Comparison of ENCODE assay signal across 8 cellular contexts in genomic region chr4:57110635-57111546, GRCh38. TPM values are rescaled to one million over a fixed set of nuclear protein-coding genes. Genes with fewer than 3 reads are reported as not detected.
DNase-seq lines count a peak whose midpoint lies in the region; ATAC-seq, FAIRE-seq and TF ChIP-seq lines count a peak whose summit lies in the region.

No MANE protein-coding gene starts in this region.

- peak overlapping the region; percentile 49 to 58 (median 53) for H3K4me3 ChIP-seq in HepG2 (replicated peaks in 1 of 3; ENCODE audit: insufficient read depth in 1 of 3, low read depth in 2 of 3, low read length in 3 of 3)

- H3K9me3 Mint-ChIP-seq in effector memory CD8-positive, alpha-beta T cell: no peaks in the 10 kb centered on the region
- H3K9me3 Mint-ChIP-seq in stimulated activated naive CD8-positive, alpha-beta T cell treated with anti-CD3 and anti-CD28 coated beads, Interleukin-15, amount 100 ng/mL, for 72 hours: no peaks in the 10 kb centered on the region

- no peak for FAIRE-seq in HepG2 (lab: Jason Lieb, UNC)

- H3K27me3 ChIP-seq in HepG2 (ENCODE audit: control insufficient read depth in 1 of 2, insufficient read depth in 2 of 2, low read length in 2 of 2): peaks cover 0 to 25% of the 10 kb centered on the region in 2 experiments; a peak in 1 of 5 replicates

- H3K4me1 Mint-ChIP-seq in effector memory CD8-positive, alpha-beta T cell (ENCODE audit: low read depth in 2 of 2): peaks cover 9 to 14% of the 10 kb centered on the region in 2 donors
- peaks cover 17% of the 10 kb centered on the region for H3K4me1 Mint-ChIP-seq in stimulated activated naive CD8-positive, alpha-beta T cell treated with anti-CD3 and anti-CD28 coated beads, Interleukin-15, amount 100 ng/mL, for 72 hours

- no peak for TF ChIP-seq POLR2A in HepG2 (IDR thresholded peaks at IDR 0.05; ENCODE audit: insufficient read depth in 1 of 2, low read depth in 2 of 2, low read length in 2 of 2)

- H3K9ac ChIP-seq in HepG2 (ENCODE audit: insufficient read depth, low read depth, low read length): no peak overlapping the region

- H3K4me3 Mint-ChIP-seq in effector memory CD8-positive, alpha-beta T cell: peak overlapping the region; percentile 87 to 93
- H3K4me3 Mint-ChIP-seq in stimulated activated naive CD8-positive, alpha-beta T cell treated with anti-CD3 and anti-CD28 coated beads, Interleukin-15, amount 100 ng/mL, for 72 hours: peak overlapping the region; percentile 83 to 85

- no peak overlapping the region for H3K27ac ChIP-seq in HepG2 (ENCODE audit: extremely low read length, insufficient read depth, low read length)

- no peaks in the 10 kb centered on the region for H3K9me3 ChIP-seq in HepG2 (ENCODE audit: low read length)

- TF ChIP-seq EP300 in HepG2 (IDR thresholded peaks at IDR 0.05; ENCODE audit: low read depth in 2 of 2, low read length in 2 of 2): no peak
- TF ChIP-seq EP300 in HepG2 (CRISPR knock-in tag; IDR thresholded peaks at IDR 0.05; ENCODE audit: borderline replicate concordance): no peak

- no peak overlapping the region for H2AFZ ChIP-seq in HepG2 (ENCODE audit: low read length)

- DNase-seq in activated CD8-positive, alpha-beta memory T cell treated with anti-CD3 and anti-CD28 coated beads for 24 hours: peak; percentile 59
- DNase-seq in activated CD8-positive, alpha-beta memory T cell treated with anti-CD3 and anti-CD28 coated beads, Interleukin-2, amount 50 U/mL, for 4 hours: no peak
- DNase-seq in SKM-1 treated with dmso at 0.1 percent for 144 hours (lab: John Stamatoyannopoulos, UW; ENCODE audit: unreplicated experiment): peak; percentile 94
- DNase-seq in effector memory CD8-positive, alpha-beta T cell: no peak
- DNase-seq in HepG2 (ENCODE audit: low spot score): no peak
- DNase-seq in stimulated activated naive CD8-positive, alpha-beta T cell treated with anti-CD3 and anti-CD28 coated beads, Interleukin-15, amount 100 ng/mL, for 72 hours: peak in 1 of 2 donors; percentile 6
- DNase-seq in activated effector memory CD4-positive, alpha-beta T cell treated with anti-CD3 and anti-CD28 coated beads, Interleukin-2, amount 50 U/mL, for 16 hours: no peak

- H4K20me1 ChIP-seq in HepG2 (ENCODE audit: insufficient read depth, low read length): no peaks in the 10 kb centered on the region

- POLR2A ChIA-PET in HepG2 (lab: Yijun Ruan, JAX): interaction anchor here (1.0 to 1.5 kb wide), 4 partner anchors 9 to 32 kb away, joined by 3 to 8 read pairs (median 4); no protein-coding TSS in a partner anchor

- WGBS in HepG2 (ENCODE audit: low lambda C conversion rate): 37% methylated on average over 22 of the region's 25 CpGs

- no peak for TF ChIP-seq RAD21 in HepG2 (CRISPR knock-in tag; IDR thresholded peaks at IDR 0.05)

- H3K36me3 Mint-ChIP-seq in effector memory CD8-positive, alpha-beta T cell (ENCODE audit: insufficient read depth): peaks cover 4% of the 10 kb centered on the region

- intact Hi-C loops in HepG2 (cut with micrococcal nuclease; ENCODE audit: unreplicated experiment): no loop called here

- no peaks in the 10 kb centered on the region for H3K79me2 ChIP-seq in HepG2 (ENCODE audit: insufficient read depth, low read length)

- CTCF ChIA-PET in HepG2 (lab: Yijun Ruan, JAX; ENCODE audit: low intra/inter-chr PET ratio, low total read pairs): no interaction called here

- H3K4me1 ChIP-seq in HepG2 (ENCODE audit: insufficient read depth, low read length): no peaks in the 10 kb centered on the region

- peak overlapping the region; percentile 59 for H3K4me2 ChIP-seq in HepG2 (ENCODE audit: low read depth, low read length)

- peaks cover 73 to 96% of the 10 kb centered on the region in 2 donors for H3K27me3 Mint-ChIP-seq in effector memory CD8-positive, alpha-beta T cell
- peaks cover 84% of the 10 kb centered on the region for H3K27me3 Mint-ChIP-seq in stimulated activated naive CD8-positive, alpha-beta T cell treated with anti-CD3 and anti-CD28 coated beads, Interleukin-15, amount 100 ng/mL, for 72 hours

- no peaks in the 10 kb centered on the region for H3K36me3 ChIP-seq in HepG2 (replicated peaks in 1 of 2; ENCODE audit: control insufficient read depth in 1 of 2, insufficient read depth in 2 of 2, low read length in 2 of 2)

- no peak for TF ChIP-seq CTCF in HepG2 (CRISPR knock-in tag; IDR thresholded peaks at IDR 0.05)

- peak overlapping the region in 1 of 2 donors; percentile 42 for H3K27ac Mint-ChIP-seq in effector memory CD8-positive, alpha-beta T cell
- peak overlapping the region in 1 of 2 donors; percentile 86 for H3K27ac Mint-ChIP-seq in stimulated activated naive CD8-positive, alpha-beta T cell treated with anti-CD3 and anti-CD28 coated beads, Interleukin-15, amount 100 ng/mL, for 72 hours

- BruUV-seq in HepG2 (replicated peaks; lab: Mats Ljungman, UMichigan): no TSS peak

- peak; percentile 51 for ATAC-seq in HG03139 (IDR thresholded peaks at IDR 0.05; ENCODE audit: unreplicated experiment)
- peak; percentile 29 for ATAC-seq in effector memory CD8-positive, alpha-beta T cell (replicated peaks)
- ATAC-seq in HepG2: peak; percentile 74
- ATAC-seq in stimulated activated naive CD8-positive, alpha-beta T cell treated with anti-CD3 and anti-CD28 coated beads, Interleukin-15, amount 100 ng/mL, for 72 hours: peak; percentile 50

- in situ Hi-C loops in HepG2 (cut with HindIII; ENCODE audit: extremely low pct_ligation_motif_present, low pct_unique_long_range_greater_than_20kb): no loop called here

TF ChIP-seq in HepG2, 621 proteins besides CTCF, POLR2A, EP300 and RAD21 (continues in another document):
- TF ChIP-seq NFATC3 (CRISPR knock-in tag; IDR thresholded peaks at IDR 0.05) (no peak), JUND (CRISPR knock-in tag; IDR thresholded peaks at IDR 0.05) (no peak), HNRNPH1 (optimal IDR thresholded peaks at IDR 0.05; ENCODE audit: low read depth, low read length) (no peak), MTERF4 (CRISPR knock-in tag; IDR thresholded peaks at IDR 0.05) (no peak), ZNF335 (CRISPR knock-in tag; IDR thresholded peaks at IDR 0.05) (no peak), THYN1 (CRISPR knock-in tag; IDR thresholded peaks at IDR 0.05; ENCODE audit: borderline replicate concordance, low read depth) (no peak), ZFYVE20 (CRISPR knock-in tag; IDR thresholded peaks at IDR 0.05; ENCODE audit: borderline replicate concordance, low read depth) (no peak), KAT2B (IDR thresholded peaks at IDR 0.05; ENCODE audit: borderline replicate concordance, low read depth, low read length) (no peak), CREB3 (CRISPR knock-in tag; IDR thresholded peaks at IDR 0.05) (no peak), ZNF766 (CRISPR knock-in tag; IDR thresholded peaks at IDR 0.05; ENCODE audit: borderline replicate concordance) (no peak), ZNF446 (CRISPR knock-in tag; IDR thresholded peaks at IDR 0.05) (no peak)

RNA-seq across cellular contexts. Expression of gene IGFBP7, which starts 0.7 kb away (rescaled TPM):
- total RNA-seq in HepG2 (2016; rRNA removed; fragmentation: Illumina TruSeq; extraction: Trizol): 0.32 and 1.1 TPM in 2 replicates
- total RNA-seq in HepG2 (2016; cell fraction: cytosol; rRNA removed; fragmentation: Illumina TruSeq; extraction: Trizol; ENCODE audit: low read depth): 0.30 TPM in 1 of 2 replicates, not detected in the other
- 0.46 and 0.52 TPM in 2 replicates for total RNA-seq in HepG2 (2016; cell fraction: insoluble cytoplasmic fraction; rRNA removed; fragmentation: Illumina TruSeq; extraction: Trizol)
- total RNA-seq in HepG2 (2016; cell fraction: membrane; rRNA removed; fragmentation: Illumina TruSeq; extraction: Trizol): not detected in 2 replicates
- 0.93 and 0.94 TPM in 2 replicates for total RNA-seq in HepG2 (2016; cell fraction: nucleus; rRNA removed; fragmentation: Illumina TruSeq; extraction: Trizol)
- polyA plus RNA-seq in HepG2 (2011; rRNA removed): 1.3 and 1.6 TPM in 2 replicates
- 0.96 and 1.2 TPM in 2 replicates for polyA plus RNA-seq in HepG2 (2011; cell fraction: cytosol; rRNA removed)
- 0.83 and 1.3 TPM in 2 replicates for polyA plus RNA-seq in HepG2 (2011; cell fraction: nucleus; rRNA removed)
- polyA plus RNA-seq in HepG2 (2012): 0.36 and 0.42 TPM in 2 replicates
- polyA plus RNA-seq in HepG2 (2016; cell fraction: cytosol; fragmentation: Illumina TruSeq; extraction: Trizol; ENCODE audit: low read depth): 0.14 and 0.24 TPM in 2 replicates
- polyA plus RNA-seq in HepG2 (2016; cell fraction: insoluble cytoplasmic fraction; fragmentation: Illumina TruSeq; extraction: Trizol; ENCODE audit: low read depth): 0.52 and 0.59 TPM in 2 replicates
- 0.27 and 0.38 TPM in 2 replicates for polyA plus RNA-seq in HepG2 (2016; cell fraction: membrane; fragmentation: Illumina TruSeq; extraction: Trizol; ENCODE audit: low read depth)
- polyA plus RNA-seq in HepG2 (2016; cell fraction: nucleus; fragmentation: Illumina TruSeq; extraction: Trizol; ENCODE audit: insufficient read depth, low read depth): 1.6 and 1.9 TPM in 2 replicates
- 0.62 and 1.8 TPM in 2 replicates for polyA minus RNA-seq in HepG2 (2011; rRNA and poly(A)+ RNA removed; ENCODE audit: low replicate concordance)
- 0.53 and 1.3 TPM in 2 replicates for polyA minus RNA-seq in HepG2 (2011; cell fraction: cytosol; rRNA and poly(A)+ RNA removed)
- polyA minus RNA-seq in HepG2 (2011; cell fraction: nucleus; rRNA and poly(A)+ RNA removed): not detected in 2 replicates

Comparison
In these comparisons a context has a peak if more than half of its experiments do, and no peak if none do; other contexts are left out.
1. DNase-seq: peak in activated CD8-positive, alpha-beta memory T cell treated with anti-CD3 and anti-CD28 coated beads for 24 hours (single experiment) and SKM-1 treated with dmso at 0.1 percent for 144 hours (single experiment); none in activated CD8-positive, alpha-beta memory T cell treated with anti-CD3 and anti-CD28 coated beads, Interleukin-2, amount 50 U/mL, for 4 hours (single experiment), effector memory CD8-positive, alpha-beta T cell (0 of 3), HepG2 (single experiment) and activated effector memory CD4-positive, alpha-beta T cell treated with anti-CD3 and anti-CD28 coated beads, Interleukin-2, amount 50 U/mL, for 16 hours (single experiment).
2. Peak in every context shown above with its lines, with median percentiles within 50 percentile points of each other: ATAC-seq.